ENCODE assay signal across 1 cellular context in the genomic region with DNA sequence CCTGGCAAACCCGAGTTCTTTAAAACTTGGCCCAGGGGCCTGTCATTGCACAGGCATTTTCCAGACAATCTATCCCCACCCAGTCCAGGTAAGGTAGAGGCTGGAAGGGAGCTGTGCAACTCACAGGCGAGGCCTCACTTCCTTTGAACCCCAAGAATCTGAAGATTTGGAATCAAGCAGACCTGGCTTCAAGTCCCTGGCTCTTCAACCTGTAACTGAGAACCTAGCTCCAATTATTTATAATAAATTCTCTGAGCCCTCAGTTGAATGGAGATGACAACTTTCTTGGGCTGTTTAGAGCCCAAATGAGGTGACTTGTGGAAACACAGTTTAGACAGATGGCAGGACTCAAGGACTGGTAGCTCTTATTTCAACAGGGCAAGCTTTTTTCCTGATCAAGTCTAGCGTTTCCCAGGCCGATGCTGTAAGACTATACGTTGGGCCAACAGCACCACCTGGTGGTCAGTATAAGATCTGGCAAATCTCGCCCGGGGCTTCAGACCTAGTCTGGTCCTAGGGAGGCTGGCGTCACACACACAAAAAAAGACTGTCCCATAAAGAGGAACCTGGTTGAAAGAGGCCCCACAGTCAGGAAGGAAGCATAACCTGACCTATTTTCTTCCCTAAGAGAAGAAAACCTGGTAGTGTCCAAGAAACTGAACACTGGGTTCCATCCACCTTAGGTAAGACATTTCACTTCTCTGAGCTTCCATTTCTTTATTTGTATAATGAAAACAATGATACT.
TF ChIP-seq lines count a peak whose summit lies in the region.

No MANE protein-coding gene starts in this region.

TF ChIP-seq in liver, 16 proteins besides CTCF, POLR2A, EP300 and RAD21 (continued from another document):
- TF ChIP-seq, protein P1, sequence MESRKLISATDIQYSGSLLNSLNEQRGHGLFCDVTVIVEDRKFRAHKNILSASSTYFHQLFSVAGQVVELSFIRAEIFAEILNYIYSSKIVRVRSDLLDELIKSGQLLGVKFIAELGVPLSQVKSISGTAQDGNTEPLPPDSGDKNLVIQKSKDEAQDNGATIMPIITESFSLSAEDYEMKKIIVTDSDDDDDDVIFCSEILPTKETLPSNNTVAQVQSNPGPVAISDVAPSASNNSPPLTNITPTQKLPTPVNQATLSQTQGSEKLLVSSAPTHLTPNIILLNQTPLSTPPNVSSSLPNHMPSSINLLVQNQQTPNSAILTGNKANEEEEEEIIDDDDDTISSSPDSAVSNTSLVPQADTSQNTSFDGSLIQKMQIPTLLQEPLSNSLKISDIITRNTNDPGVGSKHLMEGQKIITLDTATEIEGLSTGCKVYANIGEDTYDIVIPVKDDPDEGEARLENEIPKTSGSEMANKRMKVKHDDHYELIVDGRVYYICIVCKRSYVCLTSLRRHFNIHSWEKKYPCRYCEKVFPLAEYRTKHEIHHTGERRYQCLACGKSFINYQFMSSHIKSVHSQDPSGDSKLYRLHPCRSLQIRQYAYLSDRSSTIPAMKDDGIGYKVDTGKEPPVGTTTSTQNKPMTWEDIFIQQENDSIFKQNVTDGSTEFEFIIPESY (IDR thresholded peaks at IDR 0.05), result no peak
- no peak for TF ChIP-seq GABPA (IDR thresholded peaks at IDR 0.05 in 1 of 2, conservative IDR thresholded peaks at IDR 0.05 in 1 of 2)
- no peak for TF ChIP-seq SP1 (IDR thresholded peaks at IDR 0.05)
- TF ChIP-seq, protein P2, sequence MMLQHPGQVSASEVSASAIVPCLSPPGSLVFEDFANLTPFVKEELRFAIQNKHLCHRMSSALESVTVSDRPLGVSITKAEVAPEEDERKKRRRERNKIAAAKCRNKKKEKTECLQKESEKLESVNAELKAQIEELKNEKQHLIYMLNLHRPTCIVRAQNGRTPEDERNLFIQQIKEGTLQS (IDR thresholded peaks at IDR 0.05), result no peak
